ENCODE assay signal across 26 cellular contexts in the genomic region with DNA sequence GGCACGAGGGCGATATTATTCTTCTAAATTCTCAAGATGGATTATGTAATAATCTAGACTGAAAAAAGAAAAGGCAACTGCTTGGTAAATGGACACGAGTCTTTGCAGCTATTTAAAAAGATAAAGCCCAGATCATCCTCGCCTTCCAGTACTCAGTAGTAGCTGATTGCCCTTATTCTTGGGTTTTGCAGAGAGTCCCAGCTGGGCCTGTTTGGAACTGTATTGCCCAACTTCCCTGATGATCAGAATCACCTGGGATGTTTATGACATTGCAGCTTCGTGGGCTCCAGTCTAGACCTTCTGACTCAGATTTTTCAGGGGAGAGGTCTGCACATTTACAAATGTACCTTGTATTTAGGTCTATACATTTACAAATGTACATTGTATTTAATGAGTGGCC.
"Had no signal": no experiment of that assay in that cellular context is flagged by ENCODE, and none has a peak within 500 bp of the region (broad histone marks: within the 10 kb centered on the region; RNA-seq: fewer than 3 reads in every experiment).

No MANE protein-coding gene starts in this region.

- DNase-seq: hypothalamus; immature natural killer cell; left ventricle myocardium inferior; mesendoderm; naive B cell; nucleus accumbens; ovary; right lobe of liver; stimulated activated CD4-positive, alpha-beta T cell treated with anti-CD3 and anti-CD28 coated beads, Interleukin-1b, Interleukin-23, amount 100 ng/mL, for 48 hours; stimulated activated CD4-positive, alpha-beta T cell treated with anti-CD3 and anti-CD28 coated beads, Interleukin-2, amount 100 ng/mL, for 48 hours; stimulated activated CD4-positive, alpha-beta T cell treated with anti-CD3 and anti-CD28 coated beads, Interleukin-4, amount 100 ng/mL, for 4 hours; stimulated activated CD8-positive, alpha-beta memory T cell treated with anti-CD3 and anti-CD28 coated beads, Interleukin-4, amount 100 ng/mL, for 48 hours; stimulated activated naive CD4-positive, alpha-beta T cell treated with Interleukin-2 at 50 U/mL for 16 hours; stimulated activated naive CD8-positive, alpha-beta T cell treated with anti-CD3 and anti-CD28 coated beads, Interleukin-15, amount 100 ng/mL, for 72 hours; substantia nigra; upper lobe of left lung had no signal

- H3K9me3 Mint-ChIP-seq: immature natural killer cell; mesothelial cell of epicardium; naive B cell; natural killer cell treated with Interleukin-12 subunit alpha and Interleukin-12 subunit beta and Interleukin-15 and Interleukin-18, amount 100 ng/mL, for 72 hours; neural crest cell; stimulated activated memory B cell treated with anti-CD40 and anti-IgM and Interleukin-4, amounts not matched to agents 10 μg/mL and 1 μg/mL and 100 μg/mL, for 72 hours; stimulated activated naive CD8-positive, alpha-beta T cell treated with anti-CD3 and anti-CD28 coated beads, Interleukin-15, amount 100 ng/mL, for 72 hours had no signal

- H3K4me1 ChIP-seq: left ventricle myocardium inferior, right atrium auricular region, right lobe of liver, tibial nerve, upper lobe of left lung, vagina had no signal

- H3K4me1 Mint-ChIP-seq: immature natural killer cell; mesothelial cell of epicardium; naive B cell; stimulated activated memory B cell treated with anti-CD40 and anti-IgM and Interleukin-4, amounts not matched to agents 10 μg/mL and 1 μg/mL and 100 μg/mL, for 72 hours; stimulated activated naive CD8-positive, alpha-beta T cell treated with anti-CD3 and anti-CD28 coated beads, Interleukin-15, amount 100 ng/mL, for 72 hours had no signal

- H3K27me3 Mint-ChIP-seq: natural killer cell treated with Interleukin-12 subunit alpha and Interleukin-12 subunit beta and Interleukin-15 and Interleukin-18, amount 100 ng/mL, for 72 hours; progenitor cell of endocrine pancreas; stimulated activated naive CD8-positive, alpha-beta T cell treated with anti-CD3 and anti-CD28 coated beads, Interleukin-15, amount 100 ng/mL, for 72 hours had no signal

- ATAC-seq: natural killer cell treated with Interleukin-12 subunit alpha and Interleukin-12 subunit beta and Interleukin-15 and Interleukin-18, amount 100 ng/mL, for 72 hours; right lobe of liver; stimulated activated memory B cell treated with anti-CD40 and anti-IgM and Interleukin-4, amounts not matched to agents 10 μg/mL and 1 μg/mL and 100 μg/mL, for 72 hours; stimulated activated naive CD8-positive, alpha-beta T cell treated with anti-CD3 and anti-CD28 coated beads, Interleukin-15, amount 100 ng/mL, for 72 hours had no signal

- H3K27me3 ChIP-seq: ovary, right atrium auricular region, right lobe of liver, tibial nerve, upper lobe of left lung, vagina had no signal

- H3K36me3 Mint-ChIP-seq: mesothelial cell of epicardium; naive B cell; natural killer cell treated with Interleukin-12 subunit alpha and Interleukin-12 subunit beta and Interleukin-15 and Interleukin-18, amount 100 ng/mL, for 72 hours; stimulated activated memory B cell treated with anti-CD40 and anti-IgM and Interleukin-4, amounts not matched to agents 10 μg/mL and 1 μg/mL and 100 μg/mL, for 72 hours had no signal

- H3K27ac Mint-ChIP-seq: immature natural killer cell; mesothelial cell of epicardium; naive B cell; natural killer cell treated with Interleukin-12 subunit alpha and Interleukin-12 subunit beta and Interleukin-15 and Interleukin-18, amount 100 ng/mL, for 72 hours; progenitor cell of endocrine pancreas; stimulated activated memory B cell treated with anti-CD40 and anti-IgM and Interleukin-4, amounts not matched to agents 10 μg/mL and 1 μg/mL and 100 μg/mL, for 72 hours; stimulated activated naive CD8-positive, alpha-beta T cell treated with anti-CD3 and anti-CD28 coated beads, Interleukin-15, amount 100 ng/mL, for 72 hours had no signal

- H3K27ac ChIP-seq: left ventricle myocardium inferior, ovary, right atrium auricular region, right lobe of liver, tibial nerve, upper lobe of left lung, vagina had no signal

- H3K4me3 ChIP-seq: left ventricle myocardium inferior, lung, ovary, right atrium auricular region, right lobe of liver, smooth muscle cell, tibial nerve, upper lobe of left lung, vagina had no signal

- H3K9me3 ChIP-seq: left ventricle myocardium inferior, ovary, right atrium auricular region, right lobe of liver, tibial nerve, upper lobe of left lung, vagina had no signal

- H3K36me3 ChIP-seq: left ventricle myocardium inferior, ovary, right atrium auricular region, right lobe of liver, tibial nerve, upper lobe of left lung, vagina had no signal

- H3K4me2 ChIP-seq: smooth muscle cell had no signal

- H3K4me3 Mint-ChIP-seq: immature natural killer cell; mesothelial cell of epicardium; naive B cell; natural killer cell treated with Interleukin-12 subunit alpha and Interleukin-12 subunit beta and Interleukin-15 and Interleukin-18, amount 100 ng/mL, for 72 hours; neural crest cell; stimulated activated memory B cell treated with anti-CD40 and anti-IgM and Interleukin-4, amounts not matched to agents 10 μg/mL and 1 μg/mL and 100 μg/mL, for 72 hours; stimulated activated naive CD8-positive, alpha-beta T cell treated with anti-CD3 and anti-CD28 coated beads, Interleukin-15, amount 100 ng/mL, for 72 hours had no signal
